8 cellular contexts compared by ENCODE assay signal in genomic region chr18:907171-907879, GRCh38. TPM values are rescaled to one million over a fixed set of nuclear protein-coding genes. Genes with fewer than 3 reads are reported as not detected.
DNase-seq lines count a peak whose midpoint lies in the region; ATAC-seq and TF ChIP-seq lines count a peak whose summit lies in the region.

No MANE protein-coding gene starts in this region.

- H3K79me2 ChIP-seq in fibroblast of lung (ENCODE audit: control insufficient read depth, insufficient read depth, low read length) (no peaks in the 10 kb centered on the region), parathyroid adenoma (no peaks in the 10 kb centered on the region)

- TF ChIP-seq CTCF in Peyer's patch (IDR thresholded peaks at IDR 0.05) (no peak), fibroblast of lung (conservative IDR thresholded peaks at IDR 0.05 in 1 of 2, IDR thresholded peaks at IDR 0.05 in 1 of 2; ENCODE audit: low read depth in 1 of 2, low read length in 2 of 2) (no peak), parathyroid adenoma (IDR thresholded peaks at IDR 0.05) (no peak)

- H3K9me3 ChIP-seq in Peyer's patch = peaks cover 0 to 3% (median 0%) of the 10 kb centered on the region in 4 donors
- H3K9me3 ChIP-seq in fibroblast of lung (ENCODE audit: control insufficient read depth, insufficient read depth, low read depth, low read length) = no peaks in the 10 kb centered on the region
- no peaks in the 10 kb centered on the region for H3K9me3 ChIP-seq in parathyroid adenoma (ENCODE audit: control insufficient read depth, low read length)

- DNase-seq in H7 (peak; percentile 82), Peyer's patch (peak in 1 of 3 donors; percentile 48), fibroblast of lung (ENCODE audit: low read depth in 2 of 2) (no peak), NCI-H2107 treated with DMSO at 0.1 percent for 48 hours (lab: John Stamatoyannopoulos, UW; ENCODE audit: unreplicated experiment) (no peak)
- no peak for DNase-seq in activated CD4-positive, CD25-positive, alpha-beta regulatory T cell treated with anti-CD3 and anti-CD28 coated beads, Interleukin-2, amount 50 U/mL, for 72 hours
- no peak for DNase-seq in stimulated activated naive CD4-positive, alpha-beta T cell treated with Interleukin-2 at 50 U/mL for 16 hours (lab: John Stamatoyannopoulos, UW)

- no peaks in the 10 kb centered on the region for H4K20me1 ChIP-seq in fibroblast of lung (ENCODE audit: control insufficient read depth, extremely low read depth, insufficient read depth, low read length)

- H2AFZ ChIP-seq in fibroblast of lung (ENCODE audit: low read length) (no peak overlapping the region), parathyroid adenoma (peak overlapping the region; percentile 23)

- H3K27ac ChIP-seq in Peyer's patch (no peak overlapping the region), fibroblast of lung (ENCODE audit: insufficient read depth, low read length) (no peak overlapping the region), parathyroid adenoma (no peak overlapping the region)

- H3K4me2 ChIP-seq in fibroblast of lung (ENCODE audit: extremely low read depth, insufficient read depth, low read length) (peak overlapping the region; percentile 23), parathyroid adenoma (ENCODE audit: low read length) (peak overlapping the region; percentile 83)

- H3K4me1 ChIP-seq in Peyer's patch (peaks cover 0 to 40% (median 4%) of the 10 kb centered on the region in 4 donors), fibroblast of lung (ENCODE audit: control insufficient read depth, extremely low read depth, insufficient read depth, low read length) (no peaks in the 10 kb centered on the region), parathyroid adenoma (peaks cover 5% of the 10 kb centered on the region)

- H3K27me3 ChIP-seq in H7 (ENCODE audit: control insufficient read depth, insufficient read depth, low read length) (peaks cover 98% of the 10 kb centered on the region), Peyer's patch (peaks cover 0 to 49% of the 10 kb centered on the region in 2 donors), fibroblast of lung (ENCODE audit: control insufficient read depth, insufficient read depth, low read length) (peaks cover 69% of the 10 kb centered on the region), parathyroid adenoma (ENCODE audit: control insufficient read depth, insufficient read depth, low read length) (peaks cover 15% of the 10 kb centered on the region)

- H3K9ac ChIP-seq in fibroblast of lung (ENCODE audit: insufficient read depth, low read length) (no peak overlapping the region), parathyroid adenoma (no peak overlapping the region)

- H3K36me3 ChIP-seq in H7 (replicated peaks; ENCODE audit: control insufficient read depth, insufficient read depth, low read length) (no peaks in the 10 kb centered on the region), Peyer's patch (no peaks in the 10 kb centered on the region), fibroblast of lung (ENCODE audit: control insufficient read depth, insufficient read depth, low read length) (no peaks in the 10 kb centered on the region), parathyroid adenoma (ENCODE audit: control insufficient read depth, insufficient read depth, low read length) (no peaks in the 10 kb centered on the region)

- ATAC-seq in activated CD4-positive, CD25-positive, alpha-beta regulatory T cell treated with anti-CD3 and anti-CD28 coated beads, Interleukin-2, amount 50 U/mL, for 24 hours = no peak

- no peak for TF ChIP-seq POLR2A in Peyer's patch (IDR thresholded peaks at IDR 0.05)

- H3K4me3 ChIP-seq in H7 (ENCODE audit: insufficient read depth, low read depth, low read length) = peak overlapping the region; percentile 47
- peak overlapping the region in 3 of 4 donors; percentile 22 to 42 (median 40) for H3K4me3 ChIP-seq in Peyer's patch
- H3K4me3 ChIP-seq in fibroblast of lung (replicated peaks in 1 of 4; ENCODE audit: control extremely low read depth in 1 of 4, insufficient read depth in 1 of 4, low read depth in 3 of 4, low read length in 4 of 4) = peak overlapping the region in 1 of 4 experiments; percentile 39
- H3K4me3 ChIP-seq in parathyroid adenoma (ENCODE audit: low read depth, low read length) = peak overlapping the region; percentile 57

RNA-seq across cellular contexts. Expression of gene ADCYAP1, which starts 2.7 kb away (rescaled TPM):
- not detected in 2 replicates for total RNA-seq in H7 (2014; rRNA removed; shearing (Covaris generic))
- not detected for total RNA-seq in Peyer's patch
- total RNA-seq in fibroblast of lung = not detected in 2 replicates
- polyA plus RNA-seq in fibroblast of lung = not detected in 2 replicates
- not detected in 2 replicates for polyA plus RNA-seq in fibroblast of lung (2012)
- not detected in 2 replicates for polyA minus RNA-seq in fibroblast of lung (ENCODE audit: low replicate concordance)
